ENCODE assay signal across 2 cellular contexts in the genomic region with DNA sequence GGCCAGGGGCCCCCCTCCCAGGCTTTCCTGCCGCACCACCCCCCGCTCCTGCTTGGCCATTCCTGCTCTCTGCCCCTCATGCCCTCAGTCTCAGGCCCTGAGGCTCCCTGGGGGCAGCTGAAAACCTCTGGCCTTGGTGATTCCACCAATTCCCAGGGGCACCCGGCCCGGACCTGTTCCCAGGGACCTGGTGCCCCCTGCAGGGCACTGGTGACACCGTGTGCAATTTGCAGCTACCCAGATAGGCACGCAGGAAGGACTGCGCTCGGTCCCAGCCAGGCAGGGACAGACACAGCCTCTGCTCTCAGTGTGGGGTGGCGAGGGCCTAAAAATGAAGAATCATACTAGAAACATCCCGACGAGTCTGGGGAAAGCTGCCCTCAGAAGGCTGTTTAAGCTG.
TF ChIP-seq lines count a peak whose summit lies in the region.

No MANE protein-coding gene starts in this region.

TF ChIP-seq in GM12878, 131 proteins besides CTCF, POLR2A, EP300 and RAD21:
- no peak for TF ChIP-seq TCF7 (IDR thresholded peaks at IDR 0.05; ENCODE audit: borderline replicate concordance)
- 0 out of 2 replicates have a peak, but pooled peaks have one; percentile 26 for TF ChIP-seq SMC3 (IDR thresholded peaks at IDR 0.05; ENCODE audit: borderline replicate concordance, low read length)
- TF ChIP-seq MEF2B (IDR thresholded peaks at IDR 0.05; ENCODE audit: partially characterized antibody, poor library complexity, severe bottlenecking), result peak; percentile 52
TF ChIP-seq in GM12878: peak in this region for 2.

TF ChIP-seq in liver, 16 proteins besides CTCF, POLR2A, EP300 and RAD21:
- TF ChIP-seq HNF4A (conservative IDR thresholded peaks at IDR 0.05), result no peak
- TF ChIP-seq FOXA2 (IDR thresholded peaks at IDR 0.05), result no peak
- no peak for TF ChIP-seq TAF1 (conservative IDR thresholded peaks at IDR 0.05)
- TF ChIP-seq HNF4G (IDR thresholded peaks at IDR 0.05), result no peak
- TF ChIP-seq RXRA (IDR thresholded peaks at IDR 0.05), result no peak
